In genomic region chr19:45175663-45176345, GRCh38 we compare ENCODE assay signal across 1 cellular context.
TF ChIP-seq lines count a peak whose summit lies in the region.

No MANE protein-coding gene starts in this region.

TF ChIP-seq in GM23338, 12 proteins besides CTCF, POLR2A, EP300 and RAD21 (continued from another document):
- TF ChIP-seq ZNF462 (CRISPR knock-in tag; IDR thresholded peaks at IDR 0.05) (no peak), REST (IDR thresholded peaks at IDR 0.05; ENCODE audit: unreplicated experiment) (no peak), ZNF114 (CRISPR knock-in tag; IDR thresholded peaks at IDR 0.05) (no peak), ETS1 (IDR thresholded peaks at IDR 0.05) (no peak), STAT1 (IDR thresholded peaks at IDR 0.05; ENCODE audit: unreplicated experiment) (no peak)
TF ChIP-seq in GM23338: peak in this region for 0.
